8 cellular contexts compared by ENCODE assay signal in genomic region chr10:132536241-132536963, GRCh38. TPM values are rescaled to one million over a fixed set of nuclear protein-coding genes. Genes with fewer than 3 reads are reported as not detected.
DNase-seq lines count a peak whose midpoint lies in the region; ATAC-seq and TF ChIP-seq lines count a peak whose summit lies in the region.

No MANE protein-coding gene starts in this region.

- peaks cover 4 to 5% of the 10 kb centered on the region in 2 donors for H3K9me3 Mint-ChIP-seq in activated T-cell treated with anti-CD3 and anti-CD28 coated beads, Interleukin-2, amount 50 U/mL, for 72 hours

- ATAC-seq in GM18499 (IDR thresholded peaks at IDR 0.05; ENCODE audit: insufficient read depth, unreplicated experiment) (peak; percentile 6), HG03354 (IDR thresholded peaks at IDR 0.05; ENCODE audit: poor library complexity, severe bottlenecking, unreplicated experiment) (peak; percentile 12), left ventricle myocardium superior (peak; percentile 1), HG02938 (IDR thresholded peaks at IDR 0.05; ENCODE audit: unreplicated experiment) (no peak)
- no peak for ATAC-seq in activated T-cell treated with anti-CD3 and anti-CD28 coated beads, Interleukin-2, amount 50 U/mL, for 72 hours (replicated peaks in 1 of 2)

- no peak for TF ChIP-seq CTCF in retinal pigment epithelial cell (conservative IDR thresholded peaks at IDR 0.05; ENCODE audit: low read depth, low read length)

- no peak for DNase-seq in activated T-cell treated with anti-CD3 and anti-CD28 coated beads, Interleukin-2, amount 50 U/mL, for 72 hours
- DNase-seq in left ventricle myocardium superior = peak; percentile 36
- DNase-seq in retinal pigment epithelial cell (ENCODE audit: low read depth) = no peak
- DNase-seq in stimulated activated CD4-positive, alpha-beta T cell treated with anti-CD3 and anti-CD28 coated beads, Interleukin-12 subunit alpha, Interleukin-12 subunit beta, amount 100 ng/mL, for 4 hours = no peak
- DNase-seq in NCI-H82 (lab: John Stamatoyannopoulos, UW) = no peak

- H3K27ac Mint-ChIP-seq in activated T-cell treated with anti-CD3 and anti-CD28 coated beads, Interleukin-2, amount 50 U/mL, for 72 hours = no peak overlapping the region

- peak overlapping the region; percentile 51 for H3K4me3 ChIP-seq in retinal pigment epithelial cell (ENCODE audit: low read length)

- H3K4me3 Mint-ChIP-seq in activated T-cell treated with anti-CD3 and anti-CD28 coated beads, Interleukin-2, amount 50 U/mL, for 72 hours = peak overlapping the region; percentile 52 to 77

- peaks cover 0 to 7% of the 10 kb centered on the region in 2 donors for H3K36me3 Mint-ChIP-seq in activated T-cell treated with anti-CD3 and anti-CD28 coated beads, Interleukin-2, amount 50 U/mL, for 72 hours (ENCODE audit: insufficient read depth in 2 of 2)

- H3K4me1 Mint-ChIP-seq in activated T-cell treated with anti-CD3 and anti-CD28 coated beads, Interleukin-2, amount 50 U/mL, for 72 hours (ENCODE audit: low read depth) = peaks cover 44% of the 10 kb centered on the region

- intact Hi-C loops in left ventricle myocardium superior (cut with micrococcal nuclease) = loop anchor here (10.0 kb wide), 1 partner anchor 48 kb away; no protein-coding TSS in a partner anchor

- H3K27me3 Mint-ChIP-seq in activated T-cell treated with anti-CD3 and anti-CD28 coated beads, Interleukin-2, amount 50 U/mL, for 72 hours (ENCODE audit: low read depth) = no peaks in the 10 kb centered on the region

RNA-seq across cellular contexts. Expression of gene INPP5A, which starts 1.2 kb away (rescaled TPM):
- 10 to 100 TPM; 11.0 to 14.9 TPM for total RNA-seq in activated T-cell treated with anti-CD3 and anti-CD28 coated beads, Interleukin-2, amount 50 U/mL, for 72 hours
- 108 TPM for total RNA-seq in left ventricle myocardium superior

Comparison
In these comparisons a context has a peak if more than half of its experiments do, and no peak if none do; other contexts are left out.
1. ATAC-seq: peak in GM18499 (single experiment), HG03354 (single experiment) and left ventricle myocardium superior (single experiment); none in activated T-cell treated with anti-CD3 and anti-CD28 coated beads, Interleukin-2, amount 50 U/mL, for 72 hours (0 of 2) and HG02938 (single experiment).